1 cellular context compared by ENCODE assay signal in the genomic region with DNA sequence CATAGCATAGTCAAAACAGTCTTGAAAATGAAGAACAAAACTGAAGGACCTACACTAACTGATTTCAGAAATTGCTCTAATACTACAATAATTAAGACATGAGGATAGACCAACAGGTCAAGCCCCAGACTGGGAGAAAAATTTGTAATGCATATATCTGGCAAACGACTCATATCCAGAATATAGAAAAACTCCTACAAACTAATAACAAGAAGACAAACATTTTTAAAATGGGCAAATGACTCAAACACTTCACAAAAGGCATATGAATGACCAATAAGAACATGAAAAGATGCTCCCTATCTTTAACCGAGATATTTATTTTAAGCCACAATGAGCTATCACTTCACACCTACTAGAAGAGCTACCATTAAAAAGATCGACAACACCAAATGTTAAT.
A peak's percentile ranks its signal among the peaks of the same experiment; 100 is the strongest.
TF ChIP-seq lines count a peak whose summit lies in the region.

No MANE protein-coding gene starts in this region.

TF ChIP-seq in GM12878, 131 proteins besides CTCF, POLR2A, EP300 and RAD21 (continued from another document and continues in another):
- TF ChIP-seq, protein P1, sequence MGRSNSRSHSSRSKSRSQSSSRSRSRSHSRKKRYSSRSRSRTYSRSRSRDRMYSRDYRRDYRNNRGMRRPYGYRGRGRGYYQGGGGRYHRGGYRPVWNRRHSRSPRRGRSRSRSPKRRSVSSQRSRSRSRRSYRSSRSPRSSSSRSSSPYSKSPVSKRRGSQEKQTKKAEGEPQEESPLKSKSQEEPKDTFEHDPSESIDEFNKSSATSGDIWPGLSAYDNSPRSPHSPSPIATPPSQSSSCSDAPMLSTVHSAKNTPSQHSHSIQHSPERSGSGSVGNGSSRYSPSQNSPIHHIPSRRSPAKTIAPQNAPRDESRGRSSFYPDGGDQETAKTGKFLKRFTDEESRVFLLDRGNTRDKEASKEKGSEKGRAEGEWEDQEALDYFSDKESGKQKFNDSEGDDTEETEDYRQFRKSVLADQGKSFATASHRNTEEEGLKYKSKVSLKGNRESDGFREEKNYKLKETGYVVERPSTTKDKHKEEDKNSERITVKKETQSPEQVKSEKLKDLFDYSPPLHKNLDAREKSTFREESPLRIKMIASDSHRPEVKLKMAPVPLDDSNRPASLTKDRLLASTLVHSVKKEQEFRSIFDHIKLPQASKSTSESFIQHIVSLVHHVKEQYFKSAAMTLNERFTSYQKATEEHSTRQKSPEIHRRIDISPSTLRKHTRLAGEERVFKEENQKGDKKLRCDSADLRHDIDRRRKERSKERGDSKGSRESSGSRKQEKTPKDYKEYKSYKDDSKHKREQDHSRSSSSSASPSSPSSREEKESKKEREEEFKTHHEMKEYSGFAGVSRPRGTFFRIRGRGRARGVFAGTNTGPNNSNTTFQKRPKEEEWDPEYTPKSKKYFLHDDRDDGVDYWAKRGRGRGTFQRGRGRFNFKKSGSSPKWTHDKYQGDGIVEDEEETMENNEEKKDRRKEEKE (IDR thresholded peaks at IDR 0.05): no peak
- TF ChIP-seq, protein P2, sequence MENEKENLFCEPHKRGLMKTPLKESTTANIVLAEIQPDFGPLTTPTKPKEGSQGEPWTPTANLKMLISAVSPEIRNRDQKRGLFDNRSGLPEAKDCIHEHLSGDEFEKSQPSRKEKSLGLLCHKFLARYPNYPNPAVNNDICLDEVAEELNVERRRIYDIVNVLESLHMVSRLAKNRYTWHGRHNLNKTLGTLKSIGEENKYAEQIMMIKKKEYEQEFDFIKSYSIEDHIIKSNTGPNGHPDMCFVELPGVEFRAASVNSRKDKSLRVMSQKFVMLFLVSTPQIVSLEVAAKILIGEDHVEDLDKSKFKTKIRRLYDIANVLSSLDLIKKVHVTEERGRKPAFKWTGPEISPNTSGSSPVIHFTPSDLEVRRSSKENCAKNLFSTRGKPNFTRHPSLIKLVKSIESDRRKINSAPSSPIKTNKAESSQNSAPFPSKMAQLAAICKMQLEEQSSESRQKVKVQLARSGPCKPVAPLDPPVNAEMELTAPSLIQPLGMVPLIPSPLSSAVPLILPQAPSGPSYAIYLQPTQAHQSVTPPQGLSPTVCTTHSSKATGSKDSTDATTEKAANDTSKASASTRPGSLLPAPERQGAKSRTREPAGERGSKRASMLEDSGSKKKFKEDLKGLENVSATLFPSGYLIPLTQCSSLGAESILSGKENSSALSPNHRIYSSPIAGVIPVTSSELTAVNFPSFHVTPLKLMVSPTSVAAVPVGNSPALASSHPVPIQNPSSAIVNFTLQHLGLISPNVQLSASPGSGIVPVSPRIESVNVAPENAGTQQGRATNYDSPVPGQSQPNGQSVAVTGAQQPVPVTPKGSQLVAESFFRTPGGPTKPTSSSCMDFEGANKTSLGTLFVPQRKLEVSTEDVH (IDR thresholded peaks at IDR 0.05; ENCODE audit: low read depth, partially characterized antibody): no peak
- 0 out of 2 replicates have a peak, but pooled peaks have one; percentile 34 for TF ChIP-seq DPF2 (IDR thresholded peaks at IDR 0.05)
- peak in 1 of 2 experiments; percentile 81; a peak in 1 of 4 replicates for TF ChIP-seq CEBPB (IDR thresholded peaks at IDR 0.05; ENCODE audit: borderline replicate concordance in 1 of 2, low read depth in 2 of 2, low read length in 2 of 2)
- peak; percentile 70 for TF ChIP-seq BCL11A (IDR thresholded peaks at IDR 0.05; ENCODE audit: low read depth, low read length)
- TF ChIP-seq, protein P3, sequence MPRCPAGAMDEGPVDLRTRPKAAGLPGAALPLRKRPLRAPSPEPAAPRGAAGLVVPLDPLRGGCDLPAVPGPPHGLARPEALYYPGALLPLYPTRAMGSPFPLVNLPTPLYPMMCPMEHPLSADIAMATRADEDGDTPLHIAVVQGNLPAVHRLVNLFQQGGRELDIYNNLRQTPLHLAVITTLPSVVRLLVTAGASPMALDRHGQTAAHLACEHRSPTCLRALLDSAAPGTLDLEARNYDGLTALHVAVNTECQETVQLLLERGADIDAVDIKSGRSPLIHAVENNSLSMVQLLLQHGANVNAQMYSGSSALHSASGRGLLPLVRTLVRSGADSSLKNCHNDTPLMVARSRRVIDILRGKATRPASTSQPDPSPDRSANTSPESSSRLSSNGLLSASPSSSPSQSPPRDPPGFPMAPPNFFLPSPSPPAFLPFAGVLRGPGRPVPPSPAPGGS (IDR thresholded peaks at IDR 0.05; ENCODE audit: borderline replicate concordance, insufficient read depth, low read depth, low read length, poor library complexity, severe bottlenecking): peak; percentile 52
- TF ChIP-seq, protein P4, sequence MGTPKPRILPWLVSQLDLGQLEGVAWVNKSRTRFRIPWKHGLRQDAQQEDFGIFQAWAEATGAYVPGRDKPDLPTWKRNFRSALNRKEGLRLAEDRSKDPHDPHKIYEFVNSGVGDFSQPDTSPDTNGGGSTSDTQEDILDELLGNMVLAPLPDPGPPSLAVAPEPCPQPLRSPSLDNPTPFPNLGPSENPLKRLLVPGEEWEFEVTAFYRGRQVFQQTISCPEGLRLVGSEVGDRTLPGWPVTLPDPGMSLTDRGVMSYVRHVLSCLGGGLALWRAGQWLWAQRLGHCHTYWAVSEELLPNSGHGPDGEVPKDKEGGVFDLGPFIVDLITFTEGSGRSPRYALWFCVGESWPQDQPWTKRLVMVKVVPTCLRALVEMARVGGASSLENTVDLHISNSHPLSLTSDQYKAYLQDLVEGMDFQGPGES (IDR thresholded peaks at IDR 0.05): no peak
- TF ChIP-seq, protein P5, sequence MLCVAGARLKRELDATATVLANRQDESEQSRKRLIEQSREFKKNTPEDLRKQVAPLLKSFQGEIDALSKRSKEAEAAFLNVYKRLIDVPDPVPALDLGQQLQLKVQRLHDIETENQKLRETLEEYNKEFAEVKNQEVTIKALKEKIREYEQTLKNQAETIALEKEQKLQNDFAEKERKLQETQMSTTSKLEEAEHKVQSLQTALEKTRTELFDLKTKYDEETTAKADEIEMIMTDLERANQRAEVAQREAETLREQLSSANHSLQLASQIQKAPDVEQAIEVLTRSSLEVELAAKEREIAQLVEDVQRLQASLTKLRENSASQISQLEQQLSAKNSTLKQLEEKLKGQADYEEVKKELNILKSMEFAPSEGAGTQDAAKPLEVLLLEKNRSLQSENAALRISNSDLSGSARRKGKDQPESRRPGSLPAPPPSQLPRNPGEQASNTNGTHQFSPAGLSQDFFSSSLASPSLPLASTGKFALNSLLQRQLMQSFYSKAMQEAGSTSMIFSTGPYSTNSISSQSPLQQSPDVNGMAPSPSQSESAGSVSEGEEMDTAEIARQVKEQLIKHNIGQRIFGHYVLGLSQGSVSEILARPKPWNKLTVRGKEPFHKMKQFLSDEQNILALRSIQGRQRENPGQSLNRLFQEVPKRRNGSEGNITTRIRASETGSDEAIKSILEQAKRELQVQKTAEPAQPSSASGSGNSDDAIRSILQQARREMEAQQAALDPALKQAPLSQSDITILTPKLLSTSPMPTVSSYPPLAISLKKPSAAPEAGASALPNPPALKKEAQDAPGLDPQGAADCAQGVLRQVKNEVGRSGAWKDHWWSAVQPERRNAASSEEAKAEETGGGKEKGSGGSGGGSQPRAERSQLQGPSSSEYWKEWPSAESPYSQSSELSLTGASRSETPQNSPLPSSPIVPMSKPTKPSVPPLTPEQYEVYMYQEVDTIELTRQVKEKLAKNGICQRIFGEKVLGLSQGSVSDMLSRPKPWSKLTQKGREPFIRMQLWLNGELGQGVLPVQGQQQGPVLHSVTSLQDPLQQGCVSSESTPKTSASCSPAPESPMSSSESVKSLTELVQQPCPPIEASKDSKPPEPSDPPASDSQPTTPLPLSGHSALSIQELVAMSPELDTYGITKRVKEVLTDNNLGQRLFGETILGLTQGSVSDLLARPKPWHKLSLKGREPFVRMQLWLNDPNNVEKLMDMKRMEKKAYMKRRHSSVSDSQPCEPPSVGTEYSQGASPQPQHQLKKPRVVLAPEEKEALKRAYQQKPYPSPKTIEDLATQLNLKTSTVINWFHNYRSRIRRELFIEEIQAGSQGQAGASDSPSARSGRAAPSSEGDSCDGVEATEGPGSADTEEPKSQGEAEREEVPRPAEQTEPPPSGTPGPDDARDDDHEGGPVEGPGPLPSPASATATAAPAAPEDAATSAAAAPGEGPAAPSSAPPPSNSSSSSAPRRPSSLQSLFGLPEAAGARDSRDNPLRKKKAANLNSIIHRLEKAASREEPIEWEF (IDR thresholded peaks at IDR 0.05; ENCODE audit: insufficient replicate concordance, low read depth, low read length): no peak
- peak in 1 of 2 experiments; percentile 36; a peak in 1 of 4 replicates for TF ChIP-seq ETV6 (conservative IDR thresholded peaks at IDR 0.05 in 1 of 2, IDR thresholded peaks at IDR 0.05 in 1 of 2; ENCODE audit: borderline replicate concordance in 1 of 2, low read depth in 1 of 2)
- no peak for TF ChIP-seq ZNF274 (IDR thresholded peaks at IDR 0.05; ENCODE audit: insufficient read depth, insufficient read length)
- TF ChIP-seq, protein P6, sequence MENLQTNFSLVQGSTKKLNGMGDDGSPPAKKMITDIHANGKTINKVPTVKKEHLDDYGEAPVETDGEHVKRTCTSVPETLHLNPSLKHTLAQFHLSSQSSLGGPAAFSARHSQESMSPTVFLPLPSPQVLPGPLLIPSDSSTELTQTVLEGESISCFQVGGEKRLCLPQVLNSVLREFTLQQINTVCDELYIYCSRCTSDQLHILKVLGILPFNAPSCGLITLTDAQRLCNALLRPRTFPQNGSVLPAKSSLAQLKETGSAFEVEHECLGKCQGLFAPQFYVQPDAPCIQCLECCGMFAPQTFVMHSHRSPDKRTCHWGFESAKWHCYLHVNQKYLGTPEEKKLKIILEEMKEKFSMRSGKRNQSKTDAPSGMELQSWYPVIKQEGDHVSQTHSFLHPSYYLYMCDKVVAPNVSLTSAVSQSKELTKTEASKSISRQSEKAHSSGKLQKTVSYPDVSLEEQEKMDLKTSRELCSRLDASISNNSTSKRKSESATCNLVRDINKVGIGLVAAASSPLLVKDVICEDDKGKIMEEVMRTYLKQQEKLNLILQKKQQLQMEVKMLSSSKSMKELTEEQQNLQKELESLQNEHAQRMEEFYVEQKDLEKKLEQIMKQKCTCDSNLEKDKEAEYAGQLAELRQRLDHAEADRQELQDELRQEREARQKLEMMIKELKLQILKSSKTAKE (IDR thresholded peaks at IDR 0.05; ENCODE audit: low read depth, poor library complexity, severe bottlenecking): peak; percentile 83
- TF ChIP-seq SREBF2 (IDR thresholded peaks at IDR 0.05; ENCODE audit: low read length): no peak
- TF ChIP-seq KAT2A (conservative IDR thresholded peaks at IDR 0.05; ENCODE audit: control insufficient read depth, low read depth, low read length): no peak
- TF ChIP-seq NFXL1 (IDR thresholded peaks at IDR 0.05; ENCODE audit: borderline replicate concordance): no peak
- no peak for TF ChIP-seq TCF3 (IDR thresholded peaks at IDR 0.05; ENCODE audit: borderline replicate concordance, insufficient read depth, low read depth, low read length)
- no peak; the same call in 1 of the 2 replicates for TF ChIP-seq CBX5 (IDR thresholded peaks at IDR 0.05; ENCODE audit: low read depth)
- TF ChIP-seq TARDBP (IDR thresholded peaks at IDR 0.05; ENCODE audit: borderline replicate concordance): no peak
- peak; percentile 69 for TF ChIP-seq MEF2B (IDR thresholded peaks at IDR 0.05; ENCODE audit: partially characterized antibody, poor library complexity, severe bottlenecking)
- peak; percentile 39; the same call in 1 of the 2 replicates for TF ChIP-seq PML (IDR thresholded peaks at IDR 0.05; ENCODE audit: low read length)
- peak; percentile 99 for TF ChIP-seq NFIC (IDR thresholded peaks at IDR 0.05; ENCODE audit: low read depth, low read length)
- peak; percentile 15 to 66; a peak in 2 of 4 replicates for TF ChIP-seq IKZF2 (IDR thresholded peaks at IDR 0.05)
- TF ChIP-seq CREM (IDR thresholded peaks at IDR 0.05; ENCODE audit: low read depth): peak; percentile 65
- TF ChIP-seq, protein P7, sequence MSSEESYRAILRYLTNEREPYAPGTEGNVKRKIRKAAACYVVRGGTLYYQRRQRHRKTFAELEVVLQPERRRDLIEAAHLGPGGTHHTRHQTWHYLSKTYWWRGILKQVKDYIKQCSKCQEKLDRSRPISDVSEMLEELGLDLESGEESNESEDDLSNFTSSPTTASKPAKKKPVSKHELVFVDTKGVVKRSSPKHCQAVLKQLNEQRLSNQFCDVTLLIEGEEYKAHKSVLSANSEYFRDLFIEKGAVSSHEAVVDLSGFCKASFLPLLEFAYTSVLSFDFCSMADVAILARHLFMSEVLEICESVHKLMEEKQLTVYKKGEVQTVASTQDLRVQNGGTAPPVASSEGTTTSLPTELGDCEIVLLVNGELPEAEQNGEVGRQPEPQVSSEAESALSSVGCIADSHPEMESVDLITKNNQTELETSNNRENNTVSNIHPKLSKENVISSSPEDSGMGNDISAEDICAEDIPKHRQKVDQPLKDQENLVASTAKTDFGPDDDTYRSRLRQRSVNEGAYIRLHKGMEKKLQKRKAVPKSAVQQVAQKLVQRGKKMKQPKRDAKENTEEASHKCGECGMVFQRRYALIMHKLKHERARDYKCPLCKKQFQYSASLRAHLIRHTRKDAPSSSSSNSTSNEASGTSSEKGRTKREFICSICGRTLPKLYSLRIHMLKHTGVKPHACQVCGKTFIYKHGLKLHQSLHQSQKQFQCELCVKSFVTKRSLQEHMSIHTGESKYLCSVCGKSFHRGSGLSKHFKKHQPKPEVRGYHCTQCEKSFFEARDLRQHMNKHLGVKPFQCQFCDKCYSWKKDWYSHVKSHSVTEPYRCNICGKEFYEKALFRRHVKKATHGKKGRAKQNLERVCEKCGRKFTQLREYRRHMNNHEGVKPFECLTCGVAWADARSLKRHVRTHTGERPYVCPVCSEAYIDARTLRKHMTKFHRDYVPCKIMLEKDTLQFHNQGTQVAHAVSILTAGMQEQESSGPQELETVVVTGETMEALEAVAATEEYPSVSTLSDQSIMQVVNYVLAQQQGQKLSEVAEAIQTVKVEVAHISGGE (CRISPR knock-in tag; IDR thresholded peaks at IDR 0.05): no peak
- TF ChIP-seq, protein P8, sequence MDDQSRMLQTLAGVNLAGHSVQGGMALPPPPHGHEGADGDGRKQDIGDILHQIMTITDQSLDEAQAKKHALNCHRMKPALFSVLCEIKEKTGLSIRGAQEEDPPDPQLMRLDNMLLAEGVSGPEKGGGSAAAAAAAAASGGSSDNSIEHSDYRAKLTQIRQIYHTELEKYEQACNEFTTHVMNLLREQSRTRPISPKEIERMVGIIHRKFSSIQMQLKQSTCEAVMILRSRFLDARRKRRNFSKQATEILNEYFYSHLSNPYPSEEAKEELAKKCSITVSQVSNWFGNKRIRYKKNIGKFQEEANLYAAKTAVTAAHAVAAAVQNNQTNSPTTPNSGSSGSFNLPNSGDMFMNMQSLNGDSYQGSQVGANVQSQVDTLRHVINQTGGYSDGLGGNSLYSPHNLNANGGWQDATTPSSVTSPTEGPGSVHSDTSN (IDR thresholded peaks at IDR 0.05; ENCODE audit: insufficient replicate concordance, low read depth, low read length): no peak
- no peak for TF ChIP-seq LARP7 (IDR thresholded peaks at IDR 0.05)
- TF ChIP-seq RUNX3 (IDR thresholded peaks at IDR 0.05; ENCODE audit: low read length): peak; percentile 85
- TF ChIP-seq, protein P9, sequence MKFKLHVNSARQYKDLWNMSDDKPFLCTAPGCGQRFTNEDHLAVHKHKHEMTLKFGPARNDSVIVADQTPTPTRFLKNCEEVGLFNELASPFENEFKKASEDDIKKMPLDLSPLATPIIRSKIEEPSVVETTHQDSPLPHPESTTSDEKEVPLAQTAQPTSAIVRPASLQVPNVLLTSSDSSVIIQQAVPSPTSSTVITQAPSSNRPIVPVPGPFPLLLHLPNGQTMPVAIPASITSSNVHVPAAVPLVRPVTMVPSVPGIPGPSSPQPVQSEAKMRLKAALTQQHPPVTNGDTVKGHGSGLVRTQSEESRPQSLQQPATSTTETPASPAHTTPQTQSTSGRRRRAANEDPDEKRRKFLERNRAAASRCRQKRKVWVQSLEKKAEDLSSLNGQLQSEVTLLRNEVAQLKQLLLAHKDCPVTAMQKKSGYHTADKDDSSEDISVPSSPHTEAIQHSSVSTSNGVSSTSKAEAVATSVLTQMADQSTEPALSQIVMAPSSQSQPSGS (IDR thresholded peaks at IDR 0.05; ENCODE audit: low read length): peak; percentile 98
- no peak for TF ChIP-seq CHD1 (IDR thresholded peaks at IDR 0.05; ENCODE audit: low read depth, low read length)
- no peak for TF ChIP-seq HCFC1 (IDR thresholded peaks at IDR 0.05; ENCODE audit: low read length)
- no peak for TF ChIP-seq ZZZ3 (IDR thresholded peaks at IDR 0.05; ENCODE audit: control insufficient read depth, insufficient read length, low read depth)
